Comparison of ENCODE assay signal across 20 cellular contexts in genomic region chr2:231134910-231135650, GRCh38. TPM values are rescaled to one million over a fixed set of nuclear protein-coding genes. Genes with fewer than 3 reads are reported as not detected.
DNase-seq lines count a peak whose midpoint lies in the region; ATAC-seq lines count a peak whose summit lies in the region.
"Had no signal": no experiment of that assay in that cellular context is flagged by ENCODE, and none has a peak within 500 bp of the region (broad histone marks: within the 10 kb centered on the region; RNA-seq: fewer than 3 reads in every experiment).

No MANE protein-coding gene starts in this region.

- H3K36me3 Mint-ChIP-seq in naive B cell = no peaks in the 10 kb centered on the region
- H3K36me3 Mint-ChIP-seq in activated CD8-positive, alpha-beta T cell treated with anti-CD3 and anti-CD28 coated beads, Interleukin-2, amount 10 ng/mL, durations not matched to agents 7 days and 5 days (ENCODE audit: low read depth) = peaks cover 6% of the 10 kb centered on the region

- no peak overlapping the region for H3K4me3 Mint-ChIP-seq in naive B cell
- H3K4me3 Mint-ChIP-seq in activated CD8-positive, alpha-beta T cell treated with anti-CD3 and anti-CD28 coated beads, Interleukin-2, amount 10 ng/mL, durations not matched to agents 7 days and 5 days = no peak overlapping the region
- H3K4me3 Mint-ChIP-seq: activated naive CD8-positive, alpha-beta T cell; activated T-cell treated with anti-CD3 and anti-CD28 coated beads, Interleukin-2, amount 50 U/mL, for 24 hours; CD4-positive, CD25-positive, alpha-beta regulatory T cell had no signal

- POLR2A ChIA-PET in activated CD8-positive, alpha-beta T cell treated with anti-CD3 and anti-CD28 coated beads, Interleukin-2, amount 10 ng/mL, durations not matched to agents 7 days and 5 days (lab: Charles Lee) = no interaction called here

- in situ Hi-C loops in KBM-7 (cut with MboI; ENCODE audit: low pct_unique_long_range_greater_than_20kb, low sequenced_read_pairs) = no loop called here

- CTCF ChIA-PET in activated CD8-positive, alpha-beta T cell treated with anti-CD3 and anti-CD28 coated beads, Interleukin-2, amount 10 ng/mL, durations not matched to agents 7 days and 5 days (lab: Charles Lee) = interaction anchor here (0.7 to 1.0 kb wide), 2 partner anchors 10 to 13 kb away, joined by 3 read pairs; partner anchors contain the start of gene HTR2B

- ATAC-seq in naive B cell (ENCODE audit: low read depth in 2 of 2) = peak; percentile 43 to 84
- ATAC-seq in HG03457 (IDR thresholded peaks at IDR 0.05; ENCODE audit: unreplicated experiment) = no peak
- ATAC-seq in HG02870 (IDR thresholded peaks at IDR 0.05; ENCODE audit: unreplicated experiment) = no peak
- ATAC-seq in activated CD8-positive, alpha-beta T cell treated with anti-CD3 and anti-CD28 coated beads, Interleukin-2, amount 10 ng/mL, durations not matched to agents 7 days and 5 days = no peak
- ATAC-seq: left cardiac atrium had no signal

- peak overlapping the region in 3 of 6 donors; percentile 24 to 70 (median 33) for H3K27ac Mint-ChIP-seq in naive B cell
- H3K27ac Mint-ChIP-seq in activated CD8-positive, alpha-beta T cell treated with anti-CD3 and anti-CD28 coated beads, Interleukin-2, amount 10 ng/mL, durations not matched to agents 7 days and 5 days = no peak overlapping the region
- H3K27ac Mint-ChIP-seq: activated naive CD8-positive, alpha-beta T cell; activated T-cell treated with anti-CD3 and anti-CD28 coated beads, Interleukin-2, amount 50 U/mL, for 24 hours; CD4-positive, CD25-positive, alpha-beta regulatory T cell had no signal

- DNase-seq in DMS153 (lab: John Stamatoyannopoulos, UW) (peak; percentile 17), DMS153 treated with DMSO at 0.1 percent for 48 hours (lab: John Stamatoyannopoulos, UW; ENCODE audit: unreplicated experiment) (no peak), KBM-7 (peak; percentile 69), SKM-1 (lab: John Stamatoyannopoulos, UW; ENCODE audit: unreplicated experiment) (peak; percentile 25), naive B cell (no peak)
- no peak for DNase-seq in activated CD8-positive, alpha-beta T cell treated with anti-CD3 and anti-CD28 coated beads, Interleukin-2, amount 10 ng/mL, durations not matched to agents 7 days and 5 days
- DNase-seq: 8988T; activated CD4-positive, alpha-beta T cell treated with anti-CD3 and anti-CD28 coated beads for 48 hours; activated T-cell treated with anti-CD3 and anti-CD28 coated beads, Interleukin-2, amount 50 U/mL, for 24 hours; CD4-positive, CD25-positive, alpha-beta regulatory T cell; hypothalamus; left cardiac atrium; NCI-H1092; NCI-H446; T-helper 2 cell had no signal

- no peaks in the 10 kb centered on the region for H3K9me3 Mint-ChIP-seq in naive B cell
- H3K9me3 Mint-ChIP-seq in activated CD8-positive, alpha-beta T cell treated with anti-CD3 and anti-CD28 coated beads, Interleukin-2, amount 10 ng/mL, durations not matched to agents 7 days and 5 days (ENCODE audit: insufficient read depth) = no peaks in the 10 kb centered on the region
- H3K9me3 Mint-ChIP-seq: activated T-cell treated with anti-CD3 and anti-CD28 coated beads, Interleukin-2, amount 50 U/mL, for 24 hours; CD4-positive, CD25-positive, alpha-beta regulatory T cell had no signal

- H3K27me3 Mint-ChIP-seq in naive B cell = no peaks in the 10 kb centered on the region
- no peaks in the 10 kb centered on the region for H3K27me3 Mint-ChIP-seq in activated CD8-positive, alpha-beta T cell treated with anti-CD3 and anti-CD28 coated beads, Interleukin-2, amount 10 ng/mL, durations not matched to agents 7 days and 5 days (ENCODE audit: low read depth)
- H3K27me3 Mint-ChIP-seq: activated naive CD8-positive, alpha-beta T cell; activated T-cell treated with anti-CD3 and anti-CD28 coated beads, Interleukin-2, amount 50 U/mL, for 24 hours; CD4-positive, CD25-positive, alpha-beta regulatory T cell had no signal

- H3K4me1 Mint-ChIP-seq in naive B cell = peaks cover 5 to 23% (median 21%) of the 10 kb centered on the region in 3 donors
- no peaks in the 10 kb centered on the region for H3K4me1 Mint-ChIP-seq in activated CD8-positive, alpha-beta T cell treated with anti-CD3 and anti-CD28 coated beads, Interleukin-2, amount 10 ng/mL, durations not matched to agents 7 days and 5 days (ENCODE audit: low read depth)

RNA-seq across cellular contexts. Expression of gene HTR2B, which starts 10.2 kb away (rescaled TPM):
- polyA plus RNA-seq in naive B cell (ENCODE audit: low read depth in 6 of 6) = not detected
- not detected for total RNA-seq in activated CD8-positive, alpha-beta T cell treated with anti-CD3 and anti-CD28 coated beads, Interleukin-2, amount 10 ng/mL, durations not matched to agents 7 days and 5 days
- total RNA-seq: HT-29, suprapubic skin had no signal

Comparison
In these comparisons a context has a peak if more than half of its experiments do, and no peak if none do; other contexts are left out.
1. DNase-seq: peak in DMS153 (single experiment), KBM-7 (single experiment) and SKM-1 (single experiment); none in DMS153 treated with DMSO at 0.1 percent for 48 hours (single experiment), naive B cell (single experiment) and activated CD8-positive, alpha-beta T cell treated with anti-CD3 and anti-CD28 coated beads, Interleukin-2, amount 10 ng/mL, durations not matched to agents 7 days and 5 days (single experiment).
2. ATAC-seq: peak in naive B cell (2 of 2); none in HG03457 (single experiment), HG02870 (single experiment) and activated CD8-positive, alpha-beta T cell treated with anti-CD3 and anti-CD28 coated beads, Interleukin-2, amount 10 ng/mL, durations not matched to agents 7 days and 5 days (single experiment).